ENCODE assay signal across 1 cellular context in genomic region chr1:16012590-16013219, GRCh38.
A peak's percentile ranks its signal among the peaks of the same experiment; 100 is the strongest.
TF ChIP-seq lines count a peak whose summit lies in the region.

No MANE protein-coding gene starts in this region.

TF ChIP-seq in H1, 55 proteins besides CTCF, POLR2A, EP300 and RAD21:
- TF ChIP-seq BRCA1 (IDR thresholded peaks at IDR 0.05; ENCODE audit: low read depth, low read length) (no peak), TAF1 (IDR thresholded peaks at IDR 0.05; ENCODE audit: low read depth, low read length) (0 out of 2 replicates have a peak, but pooled peaks have one; percentile 71), RBBP5 (IDR thresholded peaks at IDR 0.05; ENCODE audit: borderline replicate concordance, low read depth, low read length) (peak; percentile 82), CREB1 (IDR thresholded peaks at IDR 0.05) (0 out of 2 replicates have a peak, but pooled peaks have one; percentile 3), CEBPB (IDR thresholded peaks at IDR 0.05; ENCODE audit: low read depth, low read length) (peak; percentile 51), SUZ12 (IDR thresholded peaks at IDR 0.05; ENCODE audit: low read length) (no peak), ZNF274 (IDR thresholded peaks at IDR 0.05; ENCODE audit: borderline replicate concordance, extremely low read depth, low read length) (no peak), TBP (IDR thresholded peaks at IDR 0.05; ENCODE audit: low read depth, low read length) (peak; percentile 52; the same call in 1 of the 2 replicates), TAF7 (optimal IDR thresholded peaks at IDR 0.05; ENCODE audit: borderline replicate concordance, low read depth, low read length) (peak; percentile 75), KDM1A (IDR thresholded peaks at IDR 0.05; ENCODE audit: borderline replicate concordance, low read length) (peak; percentile 98; the same call in 1 of the 2 replicates), SP1 (IDR thresholded peaks at IDR 0.05; ENCODE audit: low read depth, low read length) (0 out of 2 replicates have a peak, but pooled peaks have one; percentile 36), ASH2L (IDR thresholded peaks at IDR 0.05; ENCODE audit: low read length) (peak; percentile 89), SIN3A (conservative IDR thresholded peaks at IDR 0.05 in 1 of 2, IDR thresholded peaks at IDR 0.05 in 1 of 2; ENCODE audit: low read depth in 1 of 2, low read length in 2 of 2) (0 out of 4 replicates have a peak, but pooled peaks of 1 of the 2 experiments have one; percentile 6), HDAC2 (IDR thresholded peaks at IDR 0.05; ENCODE audit: borderline replicate concordance in 1 of 2, low read depth in 2 of 2, low read length in 2 of 2) (peak in 1 of 2 experiments; percentile 71; a peak in 1 of 4 replicates), RXRA (IDR thresholded peaks at IDR 0.05; ENCODE audit: insufficient read depth, low read depth, low read length) (0 out of 2 replicates have a peak, but pooled peaks have one; percentile 15), SAP30 (IDR thresholded peaks at IDR 0.05; ENCODE audit: insufficient read depth, insufficient replicate concordance, low read length) (no peak), SRF (IDR thresholded peaks at IDR 0.05; ENCODE audit: low read depth, low read length) (peak; percentile 50; the same call in 1 of the 2 replicates), POLR2AphosphoS5 (IDR thresholded peaks at IDR 0.05; ENCODE audit: low read depth, low read length) (peak; percentile 45), PHF8 (conservative IDR thresholded peaks at IDR 0.05; ENCODE audit: low read depth, low read length) (peak; percentile 79; the same call in 1 of the 2 replicates), YY1 (IDR thresholded peaks at IDR 0.05; ENCODE audit: low read depth, low read length) (no peak)
- TF ChIP-seq, protein P1, sequence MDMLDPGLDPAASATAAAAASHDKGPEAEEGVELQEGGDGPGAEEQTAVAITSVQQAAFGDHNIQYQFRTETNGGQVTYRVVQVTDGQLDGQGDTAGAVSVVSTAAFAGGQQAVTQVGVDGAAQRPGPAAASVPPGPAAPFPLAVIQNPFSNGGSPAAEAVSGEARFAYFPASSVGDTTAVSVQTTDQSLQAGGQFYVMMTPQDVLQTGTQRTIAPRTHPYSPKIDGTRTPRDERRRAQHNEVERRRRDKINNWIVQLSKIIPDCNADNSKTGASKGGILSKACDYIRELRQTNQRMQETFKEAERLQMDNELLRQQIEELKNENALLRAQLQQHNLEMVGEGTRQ (IDR thresholded peaks at IDR 0.05; ENCODE audit: low read length), result no peak
- TF ChIP-seq, protein P2, sequence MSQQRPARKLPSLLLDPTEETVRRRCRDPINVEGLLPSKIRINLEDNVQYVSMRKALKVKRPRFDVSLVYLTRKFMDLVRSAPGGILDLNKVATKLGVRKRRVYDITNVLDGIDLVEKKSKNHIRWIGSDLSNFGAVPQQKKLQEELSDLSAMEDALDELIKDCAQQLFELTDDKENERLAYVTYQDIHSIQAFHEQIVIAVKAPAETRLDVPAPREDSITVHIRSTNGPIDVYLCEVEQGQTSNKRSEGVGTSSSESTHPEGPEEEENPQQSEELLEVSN (IDR thresholded peaks at IDR 0.05), result 0 out of 2 replicates have a peak, but pooled peaks have one; percentile 11
- TF ChIP-seq, protein P3, sequence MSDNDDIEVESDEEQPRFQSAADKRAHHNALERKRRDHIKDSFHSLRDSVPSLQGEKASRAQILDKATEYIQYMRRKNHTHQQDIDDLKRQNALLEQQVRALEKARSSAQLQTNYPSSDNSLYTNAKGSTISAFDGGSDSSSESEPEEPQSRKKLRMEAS (IDR thresholded peaks at IDR 0.05), result peak; percentile 39; the same call in 1 of the 2 replicates
